Comparison of ENCODE assay signal across 25 cellular contexts in the genomic region with DNA sequence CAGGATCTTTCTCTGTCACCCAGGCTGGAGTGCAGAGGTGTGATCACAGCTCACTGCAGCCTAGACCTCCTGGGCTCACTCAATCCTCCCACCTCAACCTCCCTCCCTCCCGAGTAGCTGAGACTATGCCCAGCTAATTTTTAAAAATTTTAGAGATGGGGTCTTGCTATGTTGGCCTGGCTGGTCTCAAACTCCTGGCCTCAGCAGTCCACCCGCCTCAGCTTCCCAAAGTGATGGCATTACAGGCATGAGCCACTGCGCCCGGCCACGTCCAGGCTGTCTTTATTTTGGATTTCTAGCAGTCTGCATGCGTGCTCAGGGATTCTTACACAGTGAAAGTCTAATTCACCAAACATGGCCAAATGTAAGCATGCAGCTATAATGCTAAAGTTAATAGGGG. TPM values are rescaled to one million over a fixed set of nuclear protein-coding genes. Genes with fewer than 3 reads are reported as not detected.
DNase-seq lines count a peak whose midpoint lies in the region; ATAC-seq, FAIRE-seq and TF ChIP-seq lines count a peak whose summit lies in the region.
"Had no signal": no experiment of that assay in that cellular context is flagged by ENCODE, and none has a peak within 500 bp of the region (broad histone marks: within the 10 kb centered on the region; RNA-seq: fewer than 3 reads in every experiment).

No MANE protein-coding gene starts in this region.

- no peak overlapping the region for H4K91ac ChIP-seq in neuronal stem cell (ENCODE audit: low read depth, low read length, poor library complexity)

- no peak overlapping the region for H2BK5ac ChIP-seq in neuronal stem cell (ENCODE audit: low read length)

- no peak overlapping the region for H3K27ac ChIP-seq in CD4-positive, alpha-beta T cell (ENCODE audit: low read depth, low read length)
- H3K27ac ChIP-seq in PC-9 (no peak overlapping the region), neuronal stem cell (replicated peaks; ENCODE audit: low read length) (no peak overlapping the region), kidney (ENCODE audit: low read depth in 2 of 2, low read length in 2 of 2) (no peak overlapping the region)
- H3K27ac ChIP-seq: 22Rv1; A549; BLaER1 treated with 17β-estradiol and CSF1 and Interleukin-3, amounts not matched to agents 10 nM and 100 nM; C4-2B had no signal

- peak overlapping the region; percentile 3 for H3K27ac Mint-ChIP-seq in CD4-positive, alpha-beta T cell
- H3K27ac Mint-ChIP-seq: B cell had no signal

- no peaks in the 10 kb centered on the region for H3K79me1 ChIP-seq in neuronal stem cell (ENCODE audit: low read depth, low read length)

- H3K4ac ChIP-seq in neuronal stem cell (ENCODE audit: low read length) = no peak overlapping the region

- FAIRE-seq in kidney (lab: Jason Lieb, UNC) = no peak
- FAIRE-seq: A549, GM12878, GM12892, GM18507, GM19239 had no signal

- no peak overlapping the region for H3K23ac ChIP-seq in neuronal stem cell (ENCODE audit: low read depth, low read length, poor library complexity)

- intact Hi-C loops in CD4-positive, alpha-beta T cell (cut with DNase I, micrococcal nuclease) = no loop called here
- intact Hi-C loops in PC-9 (cut with micrococcal nuclease; ENCODE audit: unreplicated experiment) (no loop called here), kidney (cut with DNase I) (no loop called here)

- H2BK12ac ChIP-seq in neuronal stem cell (ENCODE audit: low read length) = no peak overlapping the region

- BruUV-seq in PC-9 (replicated peaks; lab: Mats Ljungman, UMichigan) = TSS peak; percentile 6

- H3K27me3 ChIP-seq in CD4-positive, alpha-beta T cell (ENCODE audit: control insufficient read depth, insufficient read depth, low read length) = no peaks in the 10 kb centered on the region
- no peaks in the 10 kb centered on the region for H3K27me3 ChIP-seq in PC-9 (ENCODE audit: insufficient read depth, low read depth)
- H3K27me3 ChIP-seq in neuronal stem cell (ENCODE audit: control insufficient read depth in 3 of 3, insufficient read depth in 3 of 3, low read depth in 1 of 3, low read length in 3 of 3) = no peaks in the 10 kb centered on the region
- H3K27me3 ChIP-seq: BLaER1 treated with 17β-estradiol and CSF1 and Interleukin-3, amounts not matched to agents 10 nM and 100 nM had no signal

- H3K4me2 ChIP-seq in PC-9 (no peak overlapping the region), neuronal stem cell (ENCODE audit: insufficient read depth, low read length, poor library complexity, severe bottlenecking) (no peak overlapping the region)
- H3K4me2 ChIP-seq: A549; BLaER1 treated with 17β-estradiol and CSF1 and Interleukin-3, amounts not matched to agents 10 nM and 100 nM had no signal

- no peak overlapping the region for H2BK15ac ChIP-seq in neuronal stem cell (ENCODE audit: low read length)

- H4K8ac ChIP-seq in neuronal stem cell (ENCODE audit: low read depth, low read length) = no peak overlapping the region

- no peak overlapping the region for H3K18ac ChIP-seq in neuronal stem cell (ENCODE audit: low read length)

- H2AK5ac ChIP-seq in neuronal stem cell (ENCODE audit: low read depth, low read length) = peak overlapping the region; percentile 12

- no peaks in the 10 kb centered on the region for H3K9me3 Mint-ChIP-seq in CD4-positive, alpha-beta T cell
- H3K9me3 Mint-ChIP-seq: CD4-positive, alpha-beta memory T cell; CD8-positive, alpha-beta memory T cell had no signal

- H3K79me2 ChIP-seq in PC-9 (ENCODE audit: low read depth) = no peaks in the 10 kb centered on the region

- H3K9me3 ChIP-seq in CD4-positive, alpha-beta T cell (ENCODE audit: control insufficient read depth, low read length) = no peaks in the 10 kb centered on the region
- H3K9me3 ChIP-seq in PC-9 (ENCODE audit: insufficient read depth, low read depth) (no peaks in the 10 kb centered on the region), neuronal stem cell (replicated peaks in 1 of 2; ENCODE audit: control insufficient read depth in 2 of 2, insufficient read depth in 1 of 2, low read depth in 1 of 2, low read length in 2 of 2) (peaks cover 4 to 5% of the 10 kb centered on the region in 2 donors), kidney (ENCODE audit: control insufficient read depth in 1 of 2, low read length in 2 of 2) (no peaks in the 10 kb centered on the region)

- no peak for ATAC-seq in CD4-positive, alpha-beta T cell (ENCODE audit: poor library complexity)
- ATAC-seq in GM21447 (IDR thresholded peaks at IDR 0.05; ENCODE audit: unreplicated experiment) = no peak
- ATAC-seq: A549, GM12878 had no signal

- no peak for TF ChIP-seq CTCF in CD4-positive, alpha-beta T cell (IDR thresholded peaks at IDR 0.05)
- TF ChIP-seq CTCF in PC-9 (conservative IDR thresholded peaks at IDR 0.05) (no peak), kidney (IDR thresholded peaks at IDR 0.05; ENCODE audit: borderline replicate concordance, extremely low read depth, insufficient read depth) (no peak)

- H3K36me3 Mint-ChIP-seq in CD4-positive, alpha-beta T cell (ENCODE audit: low read depth) = peaks cover 93% of the 10 kb centered on the region

- H3K9me2 ChIP-seq in PC-9 (ENCODE audit: insufficient read depth) = no peaks in the 10 kb centered on the region

- H3F3A ChIP-seq in PC-9 (ENCODE audit: insufficient read depth, low read depth) = peaks cover 12% of the 10 kb centered on the region

- no peak for DNase-seq in CD4-positive, alpha-beta T cell
- DNase-seq in PC-9 (no peak), neuronal stem cell (ENCODE audit: low spot score) (no peak), kidney (no peak)
- DNase-seq: AML-193; CD4-positive, alpha-beta memory T cell; CD8-positive, alpha-beta memory T cell; COR-L47; DMS 273 treated with DMSO at 0.1 percent for 48 hours; DMS153; DMS53; DMS79; DND-41; EL; GDM1 had no signal

- no peaks in the 10 kb centered on the region for H3K27me3 Mint-ChIP-seq in CD4-positive, alpha-beta T cell
- H3K27me3 Mint-ChIP-seq: B cell; CD4-positive, alpha-beta memory T cell; CD8-positive, alpha-beta memory T cell had no signal

- H3K4me1 ChIP-seq in PC-9 (replicated peaks; ENCODE audit: insufficient read depth) (peaks cover 4% of the 10 kb centered on the region; the same call in 1 of the 2 replicates), neuronal stem cell (ENCODE audit: control insufficient read depth in 2 of 2, insufficient read depth in 1 of 2, low read depth in 1 of 2, low read length in 2 of 2) (peaks cover 0 to 3% of the 10 kb centered on the region in 2 donors), kidney (ENCODE audit: control insufficient read depth in 1 of 2, insufficient read depth in 1 of 2, low read depth in 1 of 2, low read length in 2 of 2) (no peaks in the 10 kb centered on the region)

- peaks cover 5% of the 10 kb centered on the region for H3K4me1 Mint-ChIP-seq in CD4-positive, alpha-beta T cell (ENCODE audit: low read depth)
- H3K4me1 Mint-ChIP-seq: B cell; CD8-positive, alpha-beta memory T cell had no signal

- no peak overlapping the region for H3K14ac ChIP-seq in neuronal stem cell (ENCODE audit: low read length)

- H3K36me3 ChIP-seq in PC-9 (ENCODE audit: low read depth) (peaks cover 9% of the 10 kb centered on the region; the same call in 1 of the 2 replicates), neuronal stem cell (replicated peaks in 1 of 2; ENCODE audit: control insufficient read depth in 2 of 2, insufficient read depth in 2 of 2, low read length in 2 of 2) (peaks cover 4 to 32% of the 10 kb centered on the region in 2 donors), kidney (ENCODE audit: control insufficient read depth in 1 of 2, insufficient read depth in 2 of 2, low read length in 2 of 2) (peaks cover 13 to 27% of the 10 kb centered on the region in 2 donors)

- CTCF ChIA-PET in CD4-positive, alpha-beta T cell (lab: Charles Lee) = no interaction called here
- CTCF ChIA-PET in PC-9 (lab: Charles Lee) = no interaction called here

- H2AFZ ChIP-seq in PC-9 (no peak overlapping the region), neuronal stem cell (ENCODE audit: low read length) (no peak overlapping the region)

- no peak overlapping the region for H2BK120ac ChIP-seq in neuronal stem cell (ENCODE audit: low read depth, low read length)

- POLR2A ChIA-PET in CD4-positive, alpha-beta T cell (lab: Charles Lee) = no interaction called here
- POLR2A ChIA-PET in PC-9 (lab: Charles Lee; ENCODE audit: unreplicated experiment) = no interaction called here

- no CpG with 5 or more reads among the region's 6 CpGs for WGBS in neuronal stem cell (ENCODE audit: extremely low coverage in 2 of 2, insufficient read length in 2 of 2, insufficient replicate concordance in 1 of 2), 2 donors

- H3K9ac ChIP-seq in neuronal stem cell (ENCODE audit: low read depth, low read length, poor library complexity) (no peak overlapping the region), kidney (ENCODE audit: low read length in 2 of 2) (no peak overlapping the region)
- H3K9ac ChIP-seq: BLaER1 treated with 17β-estradiol and CSF1 and Interleukin-3, amounts not matched to agents 10 nM and 100 nM had no signal

- no peaks in the 10 kb centered on the region; the same call in none of the 2 replicates for H4K20me1 ChIP-seq in PC-9 (ENCODE audit: insufficient read depth)

- no peak overlapping the region for H3K4me3 ChIP-seq in PC-9
- no peak overlapping the region for H3K4me3 ChIP-seq in neuronal stem cell (ENCODE audit: low read length in 2 of 2)
- no peak overlapping the region for H3K4me3 ChIP-seq in kidney (ENCODE audit: low read length in 2 of 2)
- H3K4me3 ChIP-seq: A549; BLaER1 treated with 17β-estradiol and CSF1 and Interleukin-3, amounts not matched to agents 10 nM and 100 nM; GM12878 had no signal

- no peak overlapping the region for H3K4me3 Mint-ChIP-seq in CD4-positive, alpha-beta T cell
- H3K4me3 Mint-ChIP-seq: B cell; CD4-positive, alpha-beta memory T cell; CD8-positive, alpha-beta memory T cell had no signal

RNA-seq across cellular contexts. Expression of a gene that starts 17.8 kb away (rescaled TPM):
- 10 to 100 TPM; 85.3 to 92.7 TPM for total RNA-seq in CD4-positive, alpha-beta T cell
- 29.0 and 39.1 TPM in 2 replicates for total RNA-seq in PC-9 (2021)
- 3.1 TPM for polyA plus RNA-seq in neuronal stem cell (2013, experiment 1 of 2)
- 3.5 TPM for polyA plus RNA-seq in neuronal stem cell (2013, experiment 2 of 2)
- 61.5 TPM for total RNA-seq in kidney
- polyA plus RNA-seq in kidney (ENCODE audit: insufficient read depth, low read depth, low replicate concordance) = 18.6 TPM

RNA-seq across cellular contexts. Expression of a gene that starts 41.3 kb away (rescaled TPM):
- total RNA-seq in CD4-positive, alpha-beta T cell = 10 to 100 TPM; 10.4 to 12.2 TPM
- total RNA-seq in PC-9 (2021) (30.7 and 33.8 TPM in 2 replicates), kidney (37.9 TPM)
- 23.8 TPM for polyA plus RNA-seq in neuronal stem cell (2013, experiment 1 of 2)
- 24.2 TPM for polyA plus RNA-seq in neuronal stem cell (2013, experiment 2 of 2)
- 12.1 TPM for polyA plus RNA-seq in kidney (ENCODE audit: insufficient read depth, low read depth, low replicate concordance)
